Comparison of ENCODE assay signal across 11 cellular contexts in the genomic region with DNA sequence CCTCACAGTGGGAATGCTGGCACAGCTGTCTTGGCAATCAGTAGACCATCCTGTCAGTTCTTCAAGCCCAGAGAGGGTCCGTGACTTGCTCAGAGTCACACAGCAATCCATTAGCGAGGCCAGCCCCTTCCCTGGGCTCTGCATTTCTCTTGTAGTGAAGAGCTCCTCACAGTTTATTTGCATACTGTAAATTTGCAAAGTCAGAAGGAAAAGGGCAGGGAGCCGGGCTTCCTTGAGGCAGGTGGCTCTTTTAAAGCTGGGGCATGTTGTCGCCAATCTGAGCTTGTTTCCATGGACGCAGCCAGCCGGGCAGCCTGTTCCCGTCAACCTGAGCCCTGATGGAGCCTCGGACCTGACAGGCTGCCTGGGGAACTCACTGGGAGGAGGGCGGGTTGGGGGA.
DNase-seq lines count a peak whose midpoint lies in the region; ATAC-seq and FAIRE-seq lines count a peak whose summit lies in the region.
"Had no signal": no experiment of that assay in that cellular context is flagged by ENCODE, and none has a peak within 500 bp of the region (broad histone marks: within the 10 kb centered on the region; RNA-seq: fewer than 3 reads in every experiment).

No MANE protein-coding gene starts in this region.

- intact Hi-C loops in Right ventricle myocardium inferior (cut with DNase I) = loop anchor here (10.0 kb wide), 1 partner anchor 204 kb away; no protein-coding TSS in a partner anchor
- intact Hi-C loops in left cardiac atrium (cut with DNase I) = no loop called here

- peak; percentile 30 for ATAC-seq in Right ventricle myocardium inferior
- ATAC-seq in left cardiac atrium = no peak
- ATAC-seq in HG02938 (IDR thresholded peaks at IDR 0.05; ENCODE audit: unreplicated experiment) = no peak
- no peak for ATAC-seq in HG03039 (IDR thresholded peaks at IDR 0.05; ENCODE audit: unreplicated experiment)

- POLR2A ChIA-PET in activated CD4-positive, alpha-beta memory T cell treated with anti-CD3 and anti-CD28 coated beads, Interleukin-2, amount 10 ng/mL, durations not matched to agents 7 days and 5 days (lab: Charles Lee) = no interaction called here

- CTCF ChIA-PET in activated CD4-positive, alpha-beta memory T cell treated with anti-CD3 and anti-CD28 coated beads, Interleukin-2, amount 10 ng/mL, durations not matched to agents 7 days and 5 days (lab: Charles Lee) = no interaction called here

- DNase-seq in Right ventricle myocardium inferior (ENCODE audit: missing footprints) = no peak
- no peak for DNase-seq in left cardiac atrium
- peak; percentile 92 for DNase-seq in left kidney (ENCODE audit: low read depth, low spot score)
- no peak for DNase-seq in activated CD4-positive, alpha-beta memory T cell treated with anti-CD3 and anti-CD28 coated beads, Interleukin-2, amount 10 ng/mL, durations not matched to agents 7 days and 5 days
- DNase-seq in HTR-8/SVneo (ENCODE audit: insufficient read length, low spot score) = no peak
- DNase-seq: T-helper 9 cell had no signal

- no peaks in the 10 kb centered on the region for H3K4me1 Mint-ChIP-seq in activated CD4-positive, alpha-beta memory T cell treated with anti-CD3 and anti-CD28 coated beads, Interleukin-2, amount 10 ng/mL, durations not matched to agents 7 days and 5 days
- H3K4me1 Mint-ChIP-seq: activated naive CD4-positive, alpha-beta T cell treated with anti-CD3 and anti-CD28 coated beads, Interleukin-2, amount 50 U/mL, for 24 hours had no signal

- H3K27ac Mint-ChIP-seq in activated CD4-positive, alpha-beta memory T cell treated with anti-CD3 and anti-CD28 coated beads, Interleukin-2, amount 10 ng/mL, durations not matched to agents 7 days and 5 days = no peak overlapping the region
- H3K27ac Mint-ChIP-seq: activated naive CD4-positive, alpha-beta T cell treated with anti-CD3 and anti-CD28 coated beads, Interleukin-2, amount 50 U/mL, for 24 hours had no signal

- FAIRE-seq in HTR-8/SVneo (lab: Jason Lieb, UNC) = no peak

- peak overlapping the region; percentile 4 for H3K27ac ChIP-seq in angular gyrus (ENCODE audit: low read depth, low read length)

- H3K36me3 Mint-ChIP-seq in activated CD4-positive, alpha-beta memory T cell treated with anti-CD3 and anti-CD28 coated beads, Interleukin-2, amount 10 ng/mL, durations not matched to agents 7 days and 5 days (ENCODE audit: low read depth) = no peaks in the 10 kb centered on the region
- H3K36me3 Mint-ChIP-seq: activated naive CD4-positive, alpha-beta T cell treated with anti-CD3 and anti-CD28 coated beads, Interleukin-2, amount 50 U/mL, for 24 hours had no signal

- H3K4me3 Mint-ChIP-seq in activated CD4-positive, alpha-beta memory T cell treated with anti-CD3 and anti-CD28 coated beads, Interleukin-2, amount 10 ng/mL, durations not matched to agents 7 days and 5 days = no peak overlapping the region
- H3K4me3 Mint-ChIP-seq: activated naive CD4-positive, alpha-beta T cell treated with anti-CD3 and anti-CD28 coated beads, Interleukin-2, amount 50 U/mL, for 24 hours; neural crest cell had no signal

- no peaks in the 10 kb centered on the region for H3K9me3 Mint-ChIP-seq in activated CD4-positive, alpha-beta memory T cell treated with anti-CD3 and anti-CD28 coated beads, Interleukin-2, amount 10 ng/mL, durations not matched to agents 7 days and 5 days
- H3K9me3 Mint-ChIP-seq: activated naive CD4-positive, alpha-beta T cell treated with anti-CD3 and anti-CD28 coated beads, Interleukin-2, amount 50 U/mL, for 24 hours; neural crest cell had no signal

- H3K27me3 Mint-ChIP-seq in activated CD4-positive, alpha-beta memory T cell treated with anti-CD3 and anti-CD28 coated beads, Interleukin-2, amount 10 ng/mL, durations not matched to agents 7 days and 5 days = no peaks in the 10 kb centered on the region
- H3K27me3 Mint-ChIP-seq: activated naive CD4-positive, alpha-beta T cell treated with anti-CD3 and anti-CD28 coated beads, Interleukin-2, amount 50 U/mL, for 24 hours had no signal
